13 cellular contexts compared by ENCODE assay signal in the genomic region with DNA sequence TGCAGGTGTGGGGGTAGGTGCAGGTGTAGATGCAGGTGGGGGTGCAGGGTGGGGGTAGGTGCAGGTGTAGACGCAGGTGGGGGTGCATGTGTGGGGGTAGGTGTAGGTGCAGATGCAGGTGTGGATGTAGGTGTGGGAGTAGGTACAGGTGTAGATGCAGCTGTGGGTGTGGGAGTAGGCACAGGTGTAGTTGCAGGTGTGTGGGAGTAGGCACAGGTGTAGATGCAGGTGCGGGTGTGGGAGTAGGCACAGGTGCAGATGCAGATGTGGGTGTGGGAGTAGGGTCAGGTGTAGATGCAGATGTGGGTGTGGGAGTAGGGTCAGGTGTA.
"Had no signal": no experiment of that assay in that cellular context is flagged by ENCODE, and none has a peak within 500 bp of the region (broad histone marks: within the 10 kb centered on the region; RNA-seq: fewer than 3 reads in every experiment).

No MANE protein-coding gene starts in this region.

- H3K4me3 Mint-ChIP-seq: activated CD4-positive, alpha-beta T cell treated with anti-CD3 and anti-CD28 coated beads, Interleukin-2, amount 10 ng/mL, durations not matched to agents 24 days and 14 days; natural killer cell treated with Interleukin-12 subunit alpha and Interleukin-12 subunit beta and Interleukin-15 and Interleukin-18, amount 100 ng/mL, for 72 hours had no signal

- FAIRE-seq: astrocyte, colon, kidney had no signal

- H3K27me3 Mint-ChIP-seq: activated CD4-positive, alpha-beta T cell treated with anti-CD3 and anti-CD28 coated beads, Interleukin-2, amount 10 ng/mL, durations not matched to agents 24 days and 14 days; natural killer cell treated with Interleukin-12 subunit alpha and Interleukin-12 subunit beta and Interleukin-15 and Interleukin-18, amount 100 ng/mL, for 72 hours had no signal

- H3K27ac ChIP-seq: esophagus muscularis mucosa, left lung, ovary, right lobe of liver, thyroid gland had no signal

- ATAC-seq: left lung had no signal

- H3K36me3 ChIP-seq: ovary had no signal

- H3K27ac Mint-ChIP-seq: activated CD4-positive, alpha-beta T cell treated with anti-CD3 and anti-CD28 coated beads, Interleukin-2, amount 10 ng/mL, durations not matched to agents 24 days and 14 days; activated T-helper 2 cell treated with anti-CD3 and anti-CD28 coated beads, Interferon-gamma antibody, Interleukin-2, Interleukin-4, amounts not matched to agents 10 μg/mL and 5 μg/mL and 100 μg/mL, durations not matched to agents 14 hours and 24 hours and 36 hours had no signal

- H3K4me1 Mint-ChIP-seq: activated CD4-positive, alpha-beta T cell treated with anti-CD3 and anti-CD28 coated beads, Interleukin-2, amount 10 ng/mL, durations not matched to agents 24 days and 14 days had no signal

- H3K4me3 ChIP-seq: esophagus muscularis mucosa, left lung, ovary, right lobe of liver, thyroid gland had no signal

- H3K27me3 ChIP-seq: esophagus muscularis mucosa, left lung, ovary, right lobe of liver, thyroid gland had no signal

- H3K9me3 Mint-ChIP-seq: activated CD4-positive, alpha-beta T cell treated with anti-CD3 and anti-CD28 coated beads, Interleukin-2, amount 10 ng/mL, durations not matched to agents 24 days and 14 days; natural killer cell treated with Interleukin-12 subunit alpha and Interleukin-12 subunit beta and Interleukin-15 and Interleukin-18, amount 100 ng/mL, for 72 hours had no signal

- DNase-seq: activated CD4-positive, alpha-beta T cell treated with anti-CD3 and anti-CD28 coated beads, Interleukin-2, amount 10 ng/mL, durations not matched to agents 24 days and 14 days; activated T-cell treated with anti-CD3 and anti-CD28 coated beads for 4 hours; hippocampal formation; thyroid gland had no signal

- H3K9me3 ChIP-seq: esophagus muscularis mucosa, left lung, ovary, right lobe of liver, thyroid gland had no signal

- H3K4me1 ChIP-seq: esophagus muscularis mucosa, left lung, right lobe of liver, thyroid gland had no signal
